In the genomic region with DNA sequence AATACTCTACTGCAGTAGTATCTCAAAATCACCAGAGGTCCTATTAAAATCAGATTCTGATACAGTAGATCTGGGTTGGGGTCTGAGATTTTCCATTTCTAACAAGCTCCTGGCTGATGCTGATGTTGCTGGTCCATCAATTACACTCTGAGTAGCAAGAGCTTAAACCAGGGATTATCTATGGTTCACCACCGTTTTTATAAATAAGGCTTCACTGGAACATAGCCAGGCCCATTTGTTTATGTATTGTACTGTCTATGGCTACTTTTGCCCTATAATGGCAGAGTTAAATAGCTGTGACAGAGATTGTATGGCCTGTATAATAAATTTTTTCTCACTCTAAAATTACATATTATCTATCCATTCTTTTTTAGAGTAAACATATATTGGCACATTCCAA, we compare ENCODE assay signal across 13 cellular contexts.
"Had no signal": no experiment of that assay in that cellular context is flagged by ENCODE, and none has a peak within 500 bp of the region (broad histone marks: within the 10 kb centered on the region; RNA-seq: fewer than 3 reads in every experiment).

No MANE protein-coding gene starts in this region.

- H3K27me3 ChIP-seq: body of pancreas, hepatocyte, sigmoid colon had no signal

- H3K9me3 ChIP-seq: body of pancreas, lower lobe of right lung, sigmoid colon had no signal

- H3K27ac ChIP-seq: body of pancreas, hepatocyte, lower lobe of right lung had no signal

- H3K4me3 ChIP-seq: body of pancreas, hepatocyte, lower lobe of right lung, sigmoid colon had no signal

- H3K4me2 ChIP-seq: hepatocyte had no signal

- DNase-seq: activated effector memory CD4-positive, alpha-beta T cell treated with Interleukin-2 at 50 U/mL for 16 hours; amniotic stem cell; body of pancreas; cortex of kidney; effector CD8-positive, alpha-beta T cell; lower lobe of right lung; natural killer cell; nucleus accumbens; sigmoid colon; stimulated activated CD4-positive, alpha-beta T cell treated with anti-CD3 and anti-CD28 coated beads, Interleukin-4, amount 100 ng/mL, for 24 hours had no signal

- ATAC-seq: activated CD4-positive, CD25-positive, alpha-beta regulatory T cell treated with anti-CD3 and anti-CD28 coated beads, Interleukin-2, amount 50 U/mL, for 24 hours; activated naive CD4-positive, alpha-beta T cell treated with anti-CD3 and anti-CD28 coated beads, Interleukin-2, amount 50 U/mL, for 72 hours; body of pancreas; lower lobe of right lung; natural killer cell had no signal

- H3K36me3 ChIP-seq: sigmoid colon had no signal
